ENCODE assay signal across 11 cellular contexts in genomic region chr10:30553018-30553624, GRCh38.
DNase-seq lines count a peak whose midpoint lies in the region; ATAC-seq, FAIRE-seq and TF ChIP-seq lines count a peak whose summit lies in the region.
"Had no signal": no experiment of that assay in that cellular context is flagged by ENCODE, and none has a peak within 500 bp of the region (broad histone marks: within the 10 kb centered on the region; RNA-seq: fewer than 3 reads in every experiment).

No MANE protein-coding gene starts in this region.

- H3K27ac ChIP-seq in right cardiac atrium (ENCODE audit: low read length): peak overlapping the region; percentile 64
- peak overlapping the region; percentile 56 to 81 (median 62) for H3K27ac ChIP-seq in gastrocnemius medialis

- H3K4me3 ChIP-seq in adipocyte (ENCODE audit: low read length) (peak overlapping the region; percentile 69), right cardiac atrium (ENCODE audit: low read length) (no peak overlapping the region), gastrocnemius medialis (no peak overlapping the region)

- peak; percentile 20 to 42 for ATAC-seq in right cardiac atrium
- no peak for ATAC-seq in gastrocnemius medialis
- ATAC-seq in HG02623 (IDR thresholded peaks at IDR 0.05; ENCODE audit: unreplicated experiment): no peak

- H3K9me3 ChIP-seq in adipocyte (ENCODE audit: control insufficient read depth, low read length) (no peaks in the 10 kb centered on the region), right cardiac atrium (ENCODE audit: control insufficient read depth, low read length) (no peaks in the 10 kb centered on the region), gastrocnemius medialis (no peaks in the 10 kb centered on the region)

- no peaks in the 10 kb centered on the region for H3K36me3 ChIP-seq in adipocyte (ENCODE audit: control insufficient read depth, insufficient read depth, low read length, severe bottlenecking)
- H3K36me3 ChIP-seq in gastrocnemius medialis: no peaks in the 10 kb centered on the region

- TF ChIP-seq CTCF in D721Med (IDR thresholded peaks at IDR 0.05; ENCODE audit: insufficient read depth, missing control alignments) (no peak), gastrocnemius medialis (IDR thresholded peaks at IDR 0.05 in 4 of 5, conservative IDR thresholded peaks at IDR 0.05 in 1 of 5) (no peak)

- H3K4me1 ChIP-seq in adipocyte (ENCODE audit: control insufficient read depth, insufficient read depth, low read length) (peaks cover 40% of the 10 kb centered on the region), right cardiac atrium (ENCODE audit: control insufficient read depth, insufficient read depth, low read length) (peaks cover 1% of the 10 kb centered on the region), gastrocnemius medialis (peaks cover 0 to 5% of the 10 kb centered on the region in 2 donors)

- peak; percentile 88 for FAIRE-seq in D721Med (lab: Jason Lieb, UNC)

- H3K27me3 ChIP-seq in adipocyte (replicated peaks; ENCODE audit: control insufficient read depth, insufficient read depth, low read length) (no peaks in the 10 kb centered on the region), right cardiac atrium (ENCODE audit: control insufficient read depth, insufficient read depth) (no peaks in the 10 kb centered on the region), gastrocnemius medialis (no peaks in the 10 kb centered on the region)

- 53% methylated on average over 7 of the region's 7 CpGs for WGBS in right cardiac atrium

- intact Hi-C loops in right cardiac atrium (cut with DNase I) (no loop called here), gastrocnemius medialis (cut with DNase I; ENCODE audit: low total_unique reads) (no loop called here)

- no peak for TF ChIP-seq POLR2A in gastrocnemius medialis (IDR thresholded peaks at IDR 0.05)

- peak overlapping the region; percentile 76 for H3K9ac ChIP-seq in adipocyte (ENCODE audit: low read length)

- in situ Hi-C loops in gastrocnemius medialis (cut with MboI; ENCODE audit: low sequenced_read_pairs in 4 of 4): no loop called here

- DNase-seq in D721Med (ENCODE audit: insufficient read length, low spot score): no peak
- no peak for DNase-seq in adipocyte (ENCODE audit: low read depth)
- peak in 1 of 3 donors; percentile 69 for DNase-seq in right cardiac atrium
- DNase-seq in gastrocnemius medialis: no peak
- DNase-seq in foreskin melanocyte: no peak
- no peak for DNase-seq in T-helper 1 cell
- no peak for DNase-seq in AG20443 (ENCODE audit: low spot score)
- DNase-seq: CD4-positive, CD25-positive, alpha-beta regulatory T cell; effector CD8-positive, alpha-beta T cell; stimulated activated naive CD4-positive, alpha-beta T cell treated with Interleukin-2 at 50 U/mL for 16 hours had no signal

Comparison
In these comparisons a context has a peak if more than half of its experiments do, and no peak if none do; other contexts are left out.
1. ATAC-seq: peak in right cardiac atrium (2 of 2); none in gastrocnemius medialis (0 of 2) and HG02623 (single experiment).